Comparison of ENCODE assay signal across 10 cellular contexts in genomic region chr21:46048926-46049889, GRCh38. TPM values are rescaled to one million over a fixed set of nuclear protein-coding genes. Genes with fewer than 3 reads are reported as not detected.
DNase-seq lines count a peak whose midpoint lies in the region; TF ChIP-seq lines count a peak whose summit lies in the region.
"Had no signal": no experiment of that assay in that cellular context is flagged by ENCODE, and none has a peak within 500 bp of the region (broad histone marks: within the 10 kb centered on the region; RNA-seq: fewer than 3 reads in every experiment).

No MANE protein-coding gene starts in this region.

- no peaks in the 10 kb centered on the region for H3K36me3 Mint-ChIP-seq in Calu3 (ENCODE audit: insufficient read depth, unreplicated experiment)

- peak overlapping the region; percentile 68 for H3K56ac ChIP-seq in mesendoderm (ENCODE audit: low read length)

- no peak overlapping the region for H3K18ac ChIP-seq in mesendoderm (ENCODE audit: low read length)

- H3K9ac ChIP-seq in mesendoderm (ENCODE audit: low read length), result no peak overlapping the region

- no peak overlapping the region for H3K4me3 Mint-ChIP-seq in Calu3 (ENCODE audit: low read depth, unreplicated experiment)
- H3K4me3 Mint-ChIP-seq: activated B cell treated with CpG ODN at 0.5 μM for 24 hours, B cell had no signal

- H3K27ac ChIP-seq in coronary artery (peak overlapping the region; percentile 60 to 99), mesendoderm (ENCODE audit: low read depth, low read length) (peak overlapping the region; percentile 18), vagina (peak overlapping the region; percentile 95)

- H3K4me1 ChIP-seq in mesendoderm (ENCODE audit: control insufficient read depth, low read depth, low read length) (peaks cover 8% of the 10 kb centered on the region), vagina (peaks cover 23% of the 10 kb centered on the region)

- TF ChIP-seq POLR2A in vagina (IDR thresholded peaks at IDR 0.05), result no peak

- no peaks in the 10 kb centered on the region for H3K79me2 ChIP-seq in mesendoderm (ENCODE audit: control insufficient read depth, insufficient read depth, low read length)

- H2AK5ac ChIP-seq in mesendoderm (ENCODE audit: low read length), result peak overlapping the region; percentile 29

- WGBS in mesendoderm (ENCODE audit: extremely low coverage, insufficient coverage, low lambda C conversion rate), result no CpG with 5 or more reads among the region's 27 CpGs

- H4K8ac ChIP-seq in mesendoderm (ENCODE audit: low read depth, low read length), result no peak overlapping the region

- H2BK15ac ChIP-seq in mesendoderm (replicated peaks; ENCODE audit: low read depth), result no peak overlapping the region

- H3K4me2 ChIP-seq in mesendoderm (ENCODE audit: low read length), result no peak overlapping the region

- intact Hi-C loops in vagina (cut with DNase I), result no loop called here
- intact Hi-C loops in Calu3 (cut with micrococcal nuclease; ENCODE audit: unreplicated experiment), result no loop called here

- H3K9me3 Mint-ChIP-seq in Calu3 (ENCODE audit: low read depth, unreplicated experiment), result no peaks in the 10 kb centered on the region
- H3K9me3 Mint-ChIP-seq: activated B cell treated with CpG ODN at 0.5 μM for 24 hours had no signal

- H3K4ac ChIP-seq in mesendoderm (ENCODE audit: low read depth, low read length), result no peak overlapping the region

- H3K27ac Mint-ChIP-seq in Calu3 (ENCODE audit: unreplicated experiment), result no peak overlapping the region
- H3K27ac Mint-ChIP-seq: activated B cell treated with CpG ODN at 0.5 μM for 24 hours, B cell had no signal

- H3K79me1 ChIP-seq in mesendoderm (ENCODE audit: low read length), result no peaks in the 10 kb centered on the region

- H3K9me3 ChIP-seq in vagina, result no peaks in the 10 kb centered on the region

- H3K4me1 Mint-ChIP-seq in Calu3 (ENCODE audit: low read depth, unreplicated experiment), result no peaks in the 10 kb centered on the region
- H3K4me1 Mint-ChIP-seq: activated B cell treated with CpG ODN at 0.5 μM for 24 hours, B cell had no signal

- no peaks in the 10 kb centered on the region for H3K36me3 ChIP-seq in mesendoderm (ENCODE audit: control insufficient read depth, insufficient read depth, low read length)
- H3K36me3 ChIP-seq in vagina, result no peaks in the 10 kb centered on the region

- TF ChIP-seq CTCF in coronary artery (IDR thresholded peaks at IDR 0.05) (no peak), vagina (IDR thresholded peaks at IDR 0.05) (no peak), Calu3 (IDR thresholded peaks at IDR 0.05; ENCODE audit: unreplicated experiment) (no peak)

- peak overlapping the region; percentile 84 for H2BK5ac ChIP-seq in mesendoderm (ENCODE audit: low read length)

- no TSS peak for BruUV-seq in Calu3 (replicated peaks; lab: Mats Ljungman, UMichigan)

- H4K5ac ChIP-seq in mesendoderm (ENCODE audit: low read length), result no peak overlapping the region

- CTCF ChIA-PET in Calu3 (lab: Charles Lee), result no interaction called here

- H3K4me3 ChIP-seq in coronary artery (no peak overlapping the region), mesendoderm (ENCODE audit: low read length) (no peak overlapping the region), vagina (no peak overlapping the region)

- H3K23ac ChIP-seq in mesendoderm (ENCODE audit: low read length), result no peak overlapping the region

- no peak overlapping the region for H2BK120ac ChIP-seq in mesendoderm (ENCODE audit: low read depth, low read length)

- no peaks in the 10 kb centered on the region for H3K27me3 ChIP-seq in mesendoderm (ENCODE audit: insufficient read depth, low read length, poor library complexity)
- no peaks in the 10 kb centered on the region for H3K27me3 ChIP-seq in vagina

- no peaks in the 10 kb centered on the region for H3K27me3 Mint-ChIP-seq in Calu3 (ENCODE audit: unreplicated experiment)
- H3K27me3 Mint-ChIP-seq: activated B cell treated with CpG ODN at 0.5 μM for 24 hours, B cell had no signal

- peak; percentile 5 for DNase-seq in NCI-H2196 (lab: John Stamatoyannopoulos, UW; ENCODE audit: unreplicated experiment)
- DNase-seq in NCI-H2196 treated with DMSO at 0.1 percent for 48 hours (lab: John Stamatoyannopoulos, UW; ENCODE audit: unreplicated experiment), result no peak
- DNase-seq in coronary artery (ENCODE audit: low spot score), result peak; percentile 93
- peak; percentile 63 for DNase-seq in mesendoderm
- peak; percentile 92 to 99 for DNase-seq in vagina (ENCODE audit: extremely low spot score in 2 of 2)
- DNase-seq in SIG-M5 (lab: John Stamatoyannopoulos, UW), result no peak
- no peak for DNase-seq in stimulated activated CD4-positive, alpha-beta T cell treated with anti-CD3 and anti-CD28 coated beads, Interleukin-4, amount 100 ng/mL, for 1 hour
- DNase-seq in Calu3, result no peak
- DNase-seq: activated B cell treated with CpG ODN at 0.5 μM for 24 hours had no signal

RNA-seq across cellular contexts. Expression of gene COL6A2, which starts 48.7 kb away (rescaled TPM):
- 67.9 TPM for polyA plus RNA-seq in mesendoderm (2013, experiment 1 of 2)
- 67.5 TPM for polyA plus RNA-seq in mesendoderm (2013, experiment 2 of 2)
- total RNA-seq in vagina, result 535 TPM
- total RNA-seq in Calu3 (2022), result 3.4 and 3.8 TPM in 2 replicates

Comparison
In these comparisons a context has a peak if more than half of its experiments do, and no peak if none do; other contexts are left out.
1. DNase-seq: peak in NCI-H2196 (single experiment), coronary artery (single experiment), mesendoderm (single experiment) and vagina (2 of 2); none in NCI-H2196 treated with DMSO at 0.1 percent for 48 hours (single experiment), SIG-M5 (single experiment), stimulated activated CD4-positive, alpha-beta T cell treated with anti-CD3 and anti-CD28 coated beads, Interleukin-4, amount 100 ng/mL, for 1 hour (single experiment) and Calu3 (single experiment).
2. H3K27ac ChIP-seq: peak in every context shown above with its lines; median percentile 95 in vagina; 80 in coronary artery; 18 in mesendoderm.
3. RNA of gene COL6A2, which starts 48.7 kb away (total RNA-seq): 535 TPM in vagina (single experiment); 3.4 to 3.8 TPM in Calu3; every median in the first group is over 100 times any median in the second.